19 cellular contexts compared by ENCODE assay signal in the genomic region with DNA sequence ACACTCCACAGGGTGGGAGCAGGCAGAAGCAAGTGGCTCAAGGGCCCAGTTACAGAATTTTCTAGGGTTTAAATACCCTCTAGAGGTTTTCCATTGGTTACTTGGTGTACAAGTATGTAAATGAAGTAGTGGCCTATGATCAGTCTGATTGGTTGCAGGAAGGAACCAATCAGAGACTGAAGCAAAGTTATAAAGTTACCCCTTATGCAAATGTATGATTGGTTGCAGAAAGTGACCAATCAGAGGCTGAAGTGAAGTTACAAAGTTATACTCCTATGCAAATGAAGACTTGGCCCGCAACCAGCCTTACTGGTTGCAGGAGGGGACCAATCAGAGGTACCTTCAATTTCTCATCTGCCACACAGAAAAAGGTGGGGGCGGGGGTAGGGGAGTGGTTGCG.
DNase-seq lines count a peak whose midpoint lies in the region; ATAC-seq and TF ChIP-seq lines count a peak whose summit lies in the region.
"Had no signal": no experiment of that assay in that cellular context is flagged by ENCODE, and none has a peak within 500 bp of the region (broad histone marks: within the 10 kb centered on the region; RNA-seq: fewer than 3 reads in every experiment).

No MANE protein-coding gene starts in this region.

- DNase-seq in BE2C (peak; percentile 45), LHCN-M2 (ENCODE audit: low read depth) (peak; percentile 26), amniotic epithelial cell (ENCODE audit: low read depth) (peak; percentile 6), fibroblast of peridontal ligament (ENCODE audit: extremely low read depth) (peak; percentile 48), psoas muscle (no peak), spleen (no peak), NOMO-1 treated with dmso at 0.1 percent for 144 hours (lab: John Stamatoyannopoulos, UW; ENCODE audit: unreplicated experiment) (no peak), lower lobe of right lung (no peak)
- DNase-seq: C1 segment of cervical spinal cord, DMS 273 treated with DMSO at 0.1 percent for 48 hours, MV-4-11, NCI-H1436 treated with DMSO at 0.1 percent for 48 hours, NCI-H2081, NCI-H510A treated with DMSO at 0.1 percent for 48 hours, NCI-H82, Right ventricle myocardium superior, SK-N-SH had no signal

- TF ChIP-seq POLR2A in spleen (IDR thresholded peaks at IDR 0.05), result no peak

- 96 to 98% (median 96%) methylated on average over 3 of the region's 3 CpGs for WGBS in psoas muscle, 3 donors
- 91 to 99% (median 98%) methylated on average over 3 of the region's 3 CpGs for WGBS in spleen, 5 donors

- H3K27ac ChIP-seq in psoas muscle (no peak overlapping the region), spleen (peak overlapping the region in 2 of 8 donors; percentile 60 to 72), lower lobe of right lung (no peak overlapping the region)
- H3K27ac ChIP-seq: HL-60 had no signal

- no peak for TF ChIP-seq CTCF in BE2C (IDR thresholded peaks at IDR 0.05; ENCODE audit: low read depth, low read length)
- no peak for TF ChIP-seq CTCF in psoas muscle (IDR thresholded peaks at IDR 0.05)
- no peak for TF ChIP-seq CTCF in spleen (IDR thresholded peaks at IDR 0.05 in 8 of 11, conservative IDR thresholded peaks at IDR 0.05 in 3 of 11)
- no peak for TF ChIP-seq CTCF in lower lobe of right lung (IDR thresholded peaks at IDR 0.05)

- H3K36me3 ChIP-seq in BE2C, result no peaks in the 10 kb centered on the region
- no peaks in the 10 kb centered on the region for H3K36me3 ChIP-seq in psoas muscle (ENCODE audit: insufficient read depth in 1 of 2, low read depth in 1 of 2)
- H3K36me3 ChIP-seq in spleen, result no peaks in the 10 kb centered on the region
- no peaks in the 10 kb centered on the region for H3K36me3 ChIP-seq in lower lobe of right lung

- intact Hi-C loops in psoas muscle (cut with DNase I) (no loop called here), spleen (cut with DNase I; ENCODE audit: low total_unique reads) (no loop called here), lower lobe of right lung (cut with DNase I) (no loop called here)

- H3K4me1 ChIP-seq in BE2C, result 0 out of 2 replicates have a peak, but pooled peaks cover 3% of the 10 kb centered on the region
- no peaks in the 10 kb centered on the region for H3K4me1 ChIP-seq in psoas muscle
- peaks cover 0 to 18% (median 10%) of the 10 kb centered on the region in 6 donors for H3K4me1 ChIP-seq in spleen
- peaks cover 15% of the 10 kb centered on the region for H3K4me1 ChIP-seq in lower lobe of right lung

- no peak overlapping the region for H3K4me3 ChIP-seq in BE2C (ENCODE audit: low read depth, low read length)
- H3K4me3 ChIP-seq in psoas muscle, result no peak overlapping the region
- H3K4me3 ChIP-seq in spleen, result no peak overlapping the region
- H3K4me3 ChIP-seq in lower lobe of right lung, result no peak overlapping the region

- H3K9me3 ChIP-seq in BE2C, result no peaks in the 10 kb centered on the region
- H3K9me3 ChIP-seq in psoas muscle, result no peaks in the 10 kb centered on the region
- H3K9me3 ChIP-seq in spleen, result no peaks in the 10 kb centered on the region
- H3K9me3 ChIP-seq in lower lobe of right lung, result no peaks in the 10 kb centered on the region
- H3K9me3 ChIP-seq: SK-N-SH had no signal

- ATAC-seq in psoas muscle, result no peak
- no peak for ATAC-seq in lower lobe of right lung
- ATAC-seq: Panc1 had no signal

- H3K27me3 ChIP-seq in BE2C (peaks cover 2% of the 10 kb centered on the region; the same call in 1 of the 2 replicates), psoas muscle (ENCODE audit: insufficient read depth in 3 of 3, low read length in 2 of 3) (peaks cover 0 to 11% (median 0%) of the 10 kb centered on the region in 3 donors), spleen (replicated peaks in 1 of 7) (peaks cover 0 to 24% (median 4%) of the 10 kb centered on the region in 7 donors), lower lobe of right lung (ENCODE audit: low read depth) (peaks cover 5% of the 10 kb centered on the region)

Comparison
In these comparisons a context has a peak if more than half of its experiments do, and no peak if none do; other contexts are left out.
1. DNase-seq: peak in BE2C (single experiment), LHCN-M2 (single experiment), amniotic epithelial cell (single experiment) and fibroblast of peridontal ligament (single experiment); none in psoas muscle (0 of 2), spleen (single experiment), NOMO-1 treated with dmso at 0.1 percent for 144 hours (single experiment) and lower lobe of right lung (single experiment).